Comparison of ENCODE assay signal across 16 cellular contexts in the genomic region with DNA sequence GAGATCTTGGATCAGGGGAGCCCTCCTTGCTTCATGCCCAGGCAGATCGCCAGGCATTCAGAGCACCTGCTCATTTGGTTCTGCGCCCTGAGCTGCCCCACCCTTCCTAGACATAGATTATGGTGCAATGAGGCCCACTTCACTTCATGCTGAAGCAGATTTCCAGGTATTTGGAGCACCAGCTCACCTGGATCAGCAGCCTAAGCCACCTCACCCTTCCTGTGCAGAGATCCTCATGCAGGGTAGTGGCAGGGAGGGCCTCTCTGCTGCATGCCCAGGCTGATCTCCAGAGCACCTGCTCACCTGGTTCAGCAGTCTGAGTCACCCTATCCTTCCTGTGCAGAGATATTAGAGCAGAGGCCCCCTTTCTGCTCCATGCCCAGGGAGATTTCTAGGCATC.
A peak's percentile ranks its signal among the peaks of the same experiment; 100 is the strongest.
DNase-seq lines count a peak whose midpoint lies in the region; ATAC-seq and TF ChIP-seq lines count a peak whose summit lies in the region.
"Had no signal": no experiment of that assay in that cellular context is flagged by ENCODE, and none has a peak within 500 bp of the region (broad histone marks: within the 10 kb centered on the region; RNA-seq: fewer than 3 reads in every experiment).

No MANE protein-coding gene starts in this region.

- no peaks in the 10 kb centered on the region for H3K27me3 ChIP-seq in HAP-1 (ENCODE audit: low read depth)

- ATAC-seq in natural killer cell treated with Interleukin-12 subunit alpha and Interleukin-12 subunit beta and Interleukin-15 and Interleukin-18, amount 100 ng/mL, for 72 hours = no peak
- no peak for ATAC-seq in natural killer cell
- peak; percentile 92 for ATAC-seq in esophagus mucosa
- ATAC-seq: T-helper 17 cell had no signal

- CTCF ChIA-PET in RWPE1 (lab: Yijun Ruan, JAX) = no interaction called here
- CTCF ChIA-PET in activated naive CD4-positive, alpha-beta T cell treated with anti-CD3 and anti-CD28 coated beads, Interleukin-2, amount 10 ng/mL, durations not matched to agents 7 days and 5 days (lab: Charles Lee) = no interaction called here

- in situ Hi-C loops in HAP-1 (cut with MboI; ENCODE audit: low sequenced_read_pairs) = no loop called here

- intact Hi-C loops in natural killer cell (cut with micrococcal nuclease) = no loop called here

- no peaks in the 10 kb centered on the region for H3K27me3 Mint-ChIP-seq in natural killer cell treated with Interleukin-12 subunit alpha and Interleukin-12 subunit beta and Interleukin-15 and Interleukin-18, amount 100 ng/mL, for 72 hours
- no peaks in the 10 kb centered on the region for H3K27me3 Mint-ChIP-seq in natural killer cell (ENCODE audit: low read depth in 2 of 2)
- no peaks in the 10 kb centered on the region for H3K27me3 Mint-ChIP-seq in activated naive CD4-positive, alpha-beta T cell treated with anti-CD3 and anti-CD28 coated beads, Interleukin-2, amount 10 ng/mL, durations not matched to agents 7 days and 5 days
- H3K27me3 Mint-ChIP-seq: T-helper 17 cell had no signal

- no peak overlapping the region; the same call in 1 of the 2 replicates for H3K27ac ChIP-seq in RWPE1
- H3K27ac ChIP-seq: KMS-11 had no signal

- H3K4me3 Mint-ChIP-seq in natural killer cell treated with Interleukin-12 subunit alpha and Interleukin-12 subunit beta and Interleukin-15 and Interleukin-18, amount 100 ng/mL, for 72 hours = no peak overlapping the region
- no peak overlapping the region for H3K4me3 Mint-ChIP-seq in natural killer cell
- H3K4me3 Mint-ChIP-seq in activated naive CD4-positive, alpha-beta T cell treated with anti-CD3 and anti-CD28 coated beads, Interleukin-2, amount 10 ng/mL, durations not matched to agents 7 days and 5 days = no peak overlapping the region
- H3K4me3 Mint-ChIP-seq: HFFc6, T-helper 17 cell had no signal

- peak; percentile 44 for DNase-seq in natural killer cell treated with Interleukin-12 subunit alpha and Interleukin-12 subunit beta and Interleukin-15 and Interleukin-18, amount 100 ng/mL, for 72 hours (ENCODE audit: low spot score)
- DNase-seq in natural killer cell (no peak), RWPE1 (ENCODE audit: low spot score) (peak; percentile 0), GM03348 (ENCODE audit: low spot score) (no peak), HAP-1 (ENCODE audit: low spot score in 2 of 2) (no peak)
- DNase-seq in activated naive CD4-positive, alpha-beta T cell treated with anti-CD3 and anti-CD28 coated beads, Interleukin-2, amount 10 ng/mL, durations not matched to agents 7 days and 5 days = no peak
- DNase-seq: ACHN, DMS79 treated with DMSO at 0.1 percent for 48 hours, HFFc6, NCI-H1092, NCI-H1694, NCI-H2171, SIG-M5, T-helper 17 cell had no signal

- TF ChIP-seq CTCF in natural killer cell (IDR thresholded peaks at IDR 0.05) (no peak), RWPE1 (conservative IDR thresholded peaks at IDR 0.05; ENCODE audit: low read depth) (no peak)

- H3K9me3 Mint-ChIP-seq in natural killer cell treated with Interleukin-12 subunit alpha and Interleukin-12 subunit beta and Interleukin-15 and Interleukin-18, amount 100 ng/mL, for 72 hours = peaks cover 3% of the 10 kb centered on the region
- H3K9me3 Mint-ChIP-seq in natural killer cell = peaks cover 2 to 4% of the 10 kb centered on the region in 2 donors
- peaks cover 4% of the 10 kb centered on the region for H3K9me3 Mint-ChIP-seq in activated naive CD4-positive, alpha-beta T cell treated with anti-CD3 and anti-CD28 coated beads, Interleukin-2, amount 10 ng/mL, durations not matched to agents 7 days and 5 days
- H3K9me3 Mint-ChIP-seq: HFFc6 had no signal

- no peaks in the 10 kb centered on the region for H3K9me3 ChIP-seq in HAP-1

- H3K4me1 Mint-ChIP-seq in natural killer cell treated with Interleukin-12 subunit alpha and Interleukin-12 subunit beta and Interleukin-15 and Interleukin-18, amount 100 ng/mL, for 72 hours (ENCODE audit: low read depth in 2 of 2) = peaks cover 13 to 17% of the 10 kb centered on the region in 2 donors
- H3K4me1 Mint-ChIP-seq in natural killer cell = peaks cover 18 to 26% of the 10 kb centered on the region in 2 donors
- H3K4me1 Mint-ChIP-seq in activated naive CD4-positive, alpha-beta T cell treated with anti-CD3 and anti-CD28 coated beads, Interleukin-2, amount 10 ng/mL, durations not matched to agents 7 days and 5 days = no peaks in the 10 kb centered on the region
- H3K4me1 Mint-ChIP-seq: T-helper 17 cell had no signal

- H3K4me3 ChIP-seq in HAP-1 = no peak overlapping the region

- H3K4me1 ChIP-seq in HAP-1 = peaks cover 10% of the 10 kb centered on the region

- no peak overlapping the region for H3K27ac Mint-ChIP-seq in natural killer cell treated with Interleukin-12 subunit alpha and Interleukin-12 subunit beta and Interleukin-15 and Interleukin-18, amount 100 ng/mL, for 72 hours
- H3K27ac Mint-ChIP-seq in natural killer cell = no peak overlapping the region
- H3K27ac Mint-ChIP-seq in activated naive CD4-positive, alpha-beta T cell treated with anti-CD3 and anti-CD28 coated beads, Interleukin-2, amount 10 ng/mL, durations not matched to agents 7 days and 5 days = no peak overlapping the region
- H3K27ac Mint-ChIP-seq: HFFc6, T-helper 17 cell had no signal

- no peaks in the 10 kb centered on the region for H3K36me3 Mint-ChIP-seq in natural killer cell treated with Interleukin-12 subunit alpha and Interleukin-12 subunit beta and Interleukin-15 and Interleukin-18, amount 100 ng/mL, for 72 hours
- H3K36me3 Mint-ChIP-seq in natural killer cell = peaks cover 8% of the 10 kb centered on the region
- H3K36me3 Mint-ChIP-seq in activated naive CD4-positive, alpha-beta T cell treated with anti-CD3 and anti-CD28 coated beads, Interleukin-2, amount 10 ng/mL, durations not matched to agents 7 days and 5 days = no peaks in the 10 kb centered on the region

- H3K36me3 ChIP-seq in HAP-1 (replicated peaks) = no peaks in the 10 kb centered on the region

- POLR2A ChIA-PET in RWPE1 (lab: Yijun Ruan, JAX; ENCODE audit: low non-redundant PET) = no interaction called here

Comparison
In these comparisons a context has a peak if more than half of its experiments do, and no peak if none do; other contexts are left out.
1. DNase-seq: peak in natural killer cell treated with Interleukin-12 subunit alpha and Interleukin-12 subunit beta and Interleukin-15 and Interleukin-18, amount 100 ng/mL, for 72 hours (single experiment) and RWPE1 (single experiment); none in natural killer cell (single experiment), GM03348 (single experiment), activated naive CD4-positive, alpha-beta T cell treated with anti-CD3 and anti-CD28 coated beads, Interleukin-2, amount 10 ng/mL, durations not matched to agents 7 days and 5 days (single experiment) and HAP-1 (0 of 2).